ENCODE assay signal across 12 cellular contexts in genomic region chr15:32993285-32993684, GRCh38.
DNase-seq lines count a peak whose midpoint lies in the region; ATAC-seq and TF ChIP-seq lines count a peak whose summit lies in the region.
"Had no signal": no experiment of that assay in that cellular context is flagged by ENCODE, and none has a peak within 500 bp of the region (broad histone marks: within the 10 kb centered on the region; RNA-seq: fewer than 3 reads in every experiment).

No MANE protein-coding gene starts in this region.

- H3K36me3 ChIP-seq in tibial artery = no peaks in the 10 kb centered on the region
- H3K36me3 ChIP-seq: colonic mucosa had no signal

- no peak overlapping the region for H3K4me3 Mint-ChIP-seq in progenitor cell of endocrine pancreas (ENCODE audit: low read depth)
- no peak overlapping the region for H3K4me3 Mint-ChIP-seq in effector memory CD8-positive, alpha-beta T cell

- no peak overlapping the region for H3K4me3 ChIP-seq in epithelial cell of proximal tubule (ENCODE audit: low read depth, low read length)
- no peak overlapping the region for H3K4me3 ChIP-seq in tibial artery
- H3K4me3 ChIP-seq: colonic mucosa had no signal

- H3K9me3 ChIP-seq in tibial artery = no peaks in the 10 kb centered on the region
- H3K9me3 ChIP-seq: colonic mucosa had no signal

- no peaks in the 10 kb centered on the region for H3K27me3 ChIP-seq in tibial artery
- H3K27me3 ChIP-seq: colonic mucosa had no signal

- no peaks in the 10 kb centered on the region for H3K36me3 Mint-ChIP-seq in progenitor cell of endocrine pancreas (ENCODE audit: insufficient read depth)
- H3K36me3 Mint-ChIP-seq in effector memory CD8-positive, alpha-beta T cell (ENCODE audit: insufficient read depth) = no peaks in the 10 kb centered on the region

- no peak for ATAC-seq in effector memory CD8-positive, alpha-beta T cell (replicated peaks)

- no peak overlapping the region for H3K27ac Mint-ChIP-seq in progenitor cell of endocrine pancreas
- H3K27ac Mint-ChIP-seq in effector memory CD8-positive, alpha-beta T cell = no peak overlapping the region

- H3K27ac ChIP-seq in tibial artery = no peak overlapping the region
- H3K27ac ChIP-seq: colonic mucosa had no signal

- H3K27me3 Mint-ChIP-seq in progenitor cell of endocrine pancreas = peaks cover 3% of the 10 kb centered on the region
- peaks cover 6 to 29% of the 10 kb centered on the region in 2 donors for H3K27me3 Mint-ChIP-seq in effector memory CD8-positive, alpha-beta T cell

- TF ChIP-seq CTCF in epithelial cell of proximal tubule (conservative IDR thresholded peaks at IDR 0.05; ENCODE audit: low read depth, low read length) = peak; percentile 36
- TF ChIP-seq CTCF in progenitor cell of endocrine pancreas (IDR thresholded peaks at IDR 0.05; ENCODE audit: unreplicated experiment) = peak; percentile 31
- no peak for TF ChIP-seq CTCF in tibial artery (IDR thresholded peaks at IDR 0.05)

- H3K4me1 Mint-ChIP-seq in progenitor cell of endocrine pancreas (ENCODE audit: low read depth) = no peaks in the 10 kb centered on the region
- H3K4me1 Mint-ChIP-seq in effector memory CD8-positive, alpha-beta T cell (ENCODE audit: low read depth in 2 of 2) = peaks cover 0 to 3% of the 10 kb centered on the region in 2 donors

- intact Hi-C loops in tibial artery (cut with DNase I; ENCODE audit: low total_unique reads) = no loop called here

- H3K4me1 ChIP-seq in tibial artery = no peaks in the 10 kb centered on the region
- H3K4me1 ChIP-seq: colonic mucosa had no signal

- DNase-seq in NCI-H1436 (lab: John Stamatoyannopoulos, UW) (peak; percentile 1), NCI-H1436 treated with DMSO at 0.1 percent for 48 hours (lab: John Stamatoyannopoulos, UW) (no peak), NCI-H748 treated with DMSO at 0.1 percent for 48 hours (lab: John Stamatoyannopoulos, UW) (peak; percentile 1), epithelial cell of proximal tubule (ENCODE audit: low read depth) (no peak), progenitor cell of endocrine pancreas (ENCODE audit: low spot score, unreplicated experiment) (no peak), tibial artery (no peak)
- no peak for DNase-seq in effector memory CD8-positive, alpha-beta T cell
- no peak for DNase-seq in activated effector memory CD4-positive, alpha-beta T cell treated with anti-CD3 and anti-CD28 coated beads, Interleukin-2, amount 50 U/mL, for 16 hours
- DNase-seq: 8988T; colonic mucosa; stimulated activated CD4-positive, alpha-beta T cell treated with anti-CD3 and anti-CD28 coated beads, Interleukin-4, amount 100 ng/mL, for 24 hours; T-helper 9 cell had no signal

- no peaks in the 10 kb centered on the region for H3K9me3 Mint-ChIP-seq in progenitor cell of endocrine pancreas (ENCODE audit: low read depth)
- H3K9me3 Mint-ChIP-seq in effector memory CD8-positive, alpha-beta T cell = no peaks in the 10 kb centered on the region

Comparison
In these comparisons a context has a peak if more than half of its experiments do, and no peak if none do; other contexts are left out.
1. DNase-seq: peak in NCI-H1436 (single experiment) and NCI-H748 treated with DMSO at 0.1 percent for 48 hours (single experiment); none in NCI-H1436 treated with DMSO at 0.1 percent for 48 hours (single experiment), epithelial cell of proximal tubule (single experiment), progenitor cell of endocrine pancreas (single experiment), effector memory CD8-positive, alpha-beta T cell (0 of 3), tibial artery (0 of 2) and activated effector memory CD4-positive, alpha-beta T cell treated with anti-CD3 and anti-CD28 coated beads, Interleukin-2, amount 50 U/mL, for 16 hours (single experiment).
2. CTCF ChIP-seq: peak in epithelial cell of proximal tubule (single experiment) and progenitor cell of endocrine pancreas (single experiment); none in tibial artery (0 of 2).